13 cellular contexts compared by ENCODE assay signal in the genomic region with DNA sequence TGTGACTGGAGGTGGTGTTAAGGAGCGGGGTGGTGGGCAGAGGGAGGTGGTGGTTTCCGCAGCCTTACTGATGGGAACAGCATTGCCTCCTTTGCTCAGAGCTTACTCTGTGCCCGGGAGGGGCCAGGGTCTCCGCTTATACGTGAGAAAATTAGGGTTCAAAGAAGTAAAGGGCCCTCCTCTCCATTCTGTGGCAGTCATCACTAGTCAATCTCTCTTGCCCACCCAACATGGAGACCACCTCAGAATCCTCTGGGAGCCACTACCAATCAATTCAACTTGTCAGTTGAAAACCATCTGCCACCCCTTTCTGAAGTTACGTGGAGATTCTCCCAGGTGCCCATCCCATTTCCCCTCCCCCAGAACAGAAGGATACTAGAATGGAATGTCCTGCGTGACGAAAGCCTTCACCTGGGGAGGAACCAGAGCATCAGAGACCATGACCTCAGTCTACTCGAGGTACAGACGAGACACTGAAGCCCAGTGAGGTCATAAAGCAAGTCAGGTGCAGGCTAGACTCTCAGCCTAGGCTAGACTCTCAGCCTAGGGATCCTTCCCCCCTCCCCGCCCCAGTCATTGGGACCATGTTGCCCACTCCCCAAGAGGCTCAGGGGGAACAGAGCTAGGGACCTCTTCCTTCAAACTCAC. TPM values are rescaled to one million over a fixed set of nuclear protein-coding genes. Genes with fewer than 3 reads are reported as not detected.
A peak's percentile ranks its signal among the peaks of the same experiment; 100 is the strongest.
DNase-seq lines count a peak whose midpoint lies in the region; ATAC-seq and TF ChIP-seq lines count a peak whose summit lies in the region.
"Had no signal": no experiment of that assay in that cellular context is flagged by ENCODE, and none has a peak within 500 bp of the region (broad histone marks: within the 10 kb centered on the region; RNA-seq: fewer than 3 reads in every experiment).

No MANE protein-coding gene starts in this region.

- peaks cover 16% of the 10 kb centered on the region for H3K79me2 ChIP-seq in smooth muscle cell (ENCODE audit: low read depth)

- peaks cover 17% of the 10 kb centered on the region for H3K4me1 ChIP-seq in CD8-positive, alpha-beta T cell (ENCODE audit: insufficient read depth, low read length)
- H3K4me1 ChIP-seq in iPS-15b (ENCODE audit: control insufficient read depth, insufficient read depth, low read length) (peaks cover 7% of the 10 kb centered on the region), smooth muscle cell (ENCODE audit: low read depth) (peaks cover 4% of the 10 kb centered on the region)

- DNase-seq in CD8-positive, alpha-beta T cell: no peak
- no peak for DNase-seq in smooth muscle cell (lab: John Stamatoyannopoulos, UW; ENCODE audit: unreplicated experiment)
- no peak for DNase-seq in NCI-H1105 (lab: John Stamatoyannopoulos, UW)
- no peak for DNase-seq in activated CD4-positive, CD25-positive, alpha-beta regulatory T cell treated with anti-CD3 and anti-CD28 coated beads, Interleukin-2, amount 50 U/mL, for 72 hours
- DNase-seq: activated CD8-positive, alpha-beta memory T cell treated with anti-CD3 and anti-CD28 coated beads, Interleukin-2, amount 10 ng/mL, durations not matched to agents 7 days and 5 days; DMS79 treated with DMSO at 0.1 percent for 48 hours; stimulated activated naive CD8-positive, alpha-beta T cell treated with anti-CD3 and anti-CD28 coated beads, Interleukin-15, Interleukin-2, amounts not matched to agents 100 U/mL and 50 U/mL, for 24 hours had no signal

- CTCF ChIA-PET in CD8-positive, alpha-beta T cell (lab: Charles Lee): interaction anchor here (1.1 to 1.6 kb wide), 3 partner anchors 22 to 156 kb away, joined by 3 read pairs; no protein-coding TSS in a partner anchor

- H3K4me3 Mint-ChIP-seq in CD8-positive, alpha-beta T cell: peak overlapping the region; percentile 50
- H3K4me3 Mint-ChIP-seq: activated CD8-positive, alpha-beta memory T cell treated with anti-CD3 and anti-CD28 coated beads, Interleukin-2, amount 10 ng/mL, durations not matched to agents 7 days and 5 days had no signal

- no peaks in the 10 kb centered on the region for H3K27me3 Mint-ChIP-seq in CD8-positive, alpha-beta T cell (ENCODE audit: low read depth)
- H3K27me3 Mint-ChIP-seq: memory B cell had no signal

- no peak overlapping the region for H3K27ac ChIP-seq in CD8-positive, alpha-beta T cell (ENCODE audit: low read depth, low read length)
- H3K27ac ChIP-seq in smooth muscle cell (ENCODE audit: low read depth): peak overlapping the region; percentile 94

- H4K20me1 ChIP-seq in smooth muscle cell (ENCODE audit: low read depth): peaks cover 26% of the 10 kb centered on the region

- H3K9me3 Mint-ChIP-seq in CD8-positive, alpha-beta T cell: no peaks in the 10 kb centered on the region
- H3K9me3 Mint-ChIP-seq: memory B cell; T-helper 1 cell treated with Interleukin-12 subunit alpha and Interleukin-12 subunit beta and Interleukin-4 antibody, amounts not matched to agents 30 μg/mL and 1 μg/mL, for 36 hours had no signal

- H3K36me3 ChIP-seq in CD8-positive, alpha-beta T cell (ENCODE audit: insufficient read depth, low read length): no peaks in the 10 kb centered on the region
- H3K36me3 ChIP-seq in iPS-15b (ENCODE audit: control insufficient read depth, insufficient read depth, low read length) (no peaks in the 10 kb centered on the region), smooth muscle cell (ENCODE audit: low read depth) (no peaks in the 10 kb centered on the region)

- no peak for ATAC-seq in CD8-positive, alpha-beta T cell
- ATAC-seq in GM21717 (IDR thresholded peaks at IDR 0.05; ENCODE audit: unreplicated experiment) (no peak), GM18520 (IDR thresholded peaks at IDR 0.05; ENCODE audit: unreplicated experiment) (no peak)
- ATAC-seq: activated CD8-positive, alpha-beta memory T cell treated with anti-CD3 and anti-CD28 coated beads, Interleukin-2, amount 10 ng/mL, durations not matched to agents 7 days and 5 days; stimulated activated naive CD8-positive, alpha-beta T cell treated with anti-CD3 and anti-CD28 coated beads, Interleukin-15, Interleukin-2, amounts not matched to agents 100 U/mL and 50 U/mL, for 24 hours had no signal

- no peak overlapping the region for H3K9ac ChIP-seq in iPS-15b (ENCODE audit: low read depth, low read length)
- H3K9ac ChIP-seq in smooth muscle cell (ENCODE audit: low read depth): no peak overlapping the region

- H3K27me3 ChIP-seq in CD8-positive, alpha-beta T cell (ENCODE audit: insufficient read depth, low read length): no peaks in the 10 kb centered on the region
- H3K27me3 ChIP-seq in iPS-15b (ENCODE audit: control insufficient read depth, insufficient read depth, low read length): peaks cover 20% of the 10 kb centered on the region
- no peaks in the 10 kb centered on the region for H3K27me3 ChIP-seq in smooth muscle cell (ENCODE audit: low read depth)

- POLR2A ChIA-PET in CD8-positive, alpha-beta T cell (lab: Charles Lee): interaction anchor here (0.6 kb wide), 1 partner anchor 195 kb away, joined by 3 read pairs; no protein-coding TSS in a partner anchor

- H3K4me2 ChIP-seq in smooth muscle cell: peak overlapping the region; percentile 85

- H3F3A ChIP-seq in smooth muscle cell (ENCODE audit: low read depth): peaks cover 24% of the 10 kb centered on the region

- H3K36me3 Mint-ChIP-seq in CD8-positive, alpha-beta T cell: peaks cover 11% of the 10 kb centered on the region
- H3K36me3 Mint-ChIP-seq: activated CD8-positive, alpha-beta memory T cell treated with anti-CD3 and anti-CD28 coated beads, Interleukin-2, amount 10 ng/mL, durations not matched to agents 7 days and 5 days; memory B cell had no signal

- no peak for TF ChIP-seq CTCF in CD8-positive, alpha-beta T cell (IDR thresholded peaks at IDR 0.05)
- TF ChIP-seq CTCF in WI38 (IDR thresholded peaks at IDR 0.05; ENCODE audit: low read depth, low read length) (no peak), smooth muscle cell (IDR thresholded peaks at IDR 0.05; ENCODE audit: borderline replicate concordance, insufficient read depth, poor library complexity, severe bottlenecking) (no peak)

- intact Hi-C loops in CD8-positive, alpha-beta T cell (cut with DNase I, micrococcal nuclease): loop anchor here (5.0 to 10.0 kb wide), 7 partner anchors 107 to 1718 kb away; a partner anchor contains a TSS

- no peak overlapping the region for H3K4me3 ChIP-seq in CD8-positive, alpha-beta T cell (ENCODE audit: low read depth, low read length)
- H3K4me3 ChIP-seq in WI38 (ENCODE audit: low read depth, low read length): peak overlapping the region; percentile 89
- H3K4me3 ChIP-seq in iPS-15b (ENCODE audit: low read depth, low read length): peak overlapping the region; percentile 39
- no peak overlapping the region for H3K4me3 ChIP-seq in smooth muscle cell

- no peak overlapping the region for H2AFZ ChIP-seq in smooth muscle cell (ENCODE audit: low read depth)

- no peaks in the 10 kb centered on the region for H3K9me3 ChIP-seq in CD8-positive, alpha-beta T cell (ENCODE audit: low read length)
- H3K9me3 ChIP-seq in iPS-15b (ENCODE audit: control insufficient read depth, insufficient read depth, low read length) (no peaks in the 10 kb centered on the region), smooth muscle cell (replicated peaks; ENCODE audit: low read depth) (no peaks in the 10 kb centered on the region)

- peak overlapping the region; percentile 37 for H3K27ac Mint-ChIP-seq in CD8-positive, alpha-beta T cell
- H3K27ac Mint-ChIP-seq: activated CD8-positive, alpha-beta memory T cell treated with anti-CD3 and anti-CD28 coated beads, Interleukin-2, amount 10 ng/mL, durations not matched to agents 7 days and 5 days; T-helper 1 cell treated with Interleukin-12 subunit alpha and Interleukin-12 subunit beta and Interleukin-4 antibody, amounts not matched to agents 30 μg/mL and 1 μg/mL, for 36 hours had no signal

- WGBS in smooth muscle cell (ENCODE audit: low lambda C conversion rate): 84% methylated on average over 11 of the region's 11 CpGs

- H3K4me1 Mint-ChIP-seq in CD8-positive, alpha-beta T cell (ENCODE audit: low read depth): peaks cover 25% of the 10 kb centered on the region

RNA-seq across cellular contexts. Expression of a gene that starts 2.0 kb away (rescaled TPM):
- total RNA-seq in CD8-positive, alpha-beta T cell: 10 to 100 TPM; 55.6 to 62.2 TPM
- 450 and 487 TPM in 2 replicates for total RNA-seq in smooth muscle cell
- 547 and 600 TPM in 2 replicates for polyA plus RNA-seq in smooth muscle cell

RNA-seq across cellular contexts. Expression of a gene that starts 17.4 kb away (rescaled TPM):
- total RNA-seq in CD8-positive, alpha-beta T cell: under 1 TPM; 0.11 to 0.14 TPM
- 1.2 TPM in 2 replicates for total RNA-seq in smooth muscle cell
- polyA plus RNA-seq in smooth muscle cell: 0.66 and 2.1 TPM in 2 replicates

RNA-seq across cellular contexts. Expression of a gene that starts 24.3 kb away (rescaled TPM):
- total RNA-seq in CD8-positive, alpha-beta T cell: 1 to 10 TPM; 4.0 to 4.9 TPM
- 46.2 and 58.6 TPM in 2 replicates for total RNA-seq in smooth muscle cell
- polyA plus RNA-seq in smooth muscle cell: 108 and 122 TPM in 2 replicates

RNA-seq across cellular contexts. Expression of a gene that starts 34.9 kb away (rescaled TPM):
- not detected for total RNA-seq in CD8-positive, alpha-beta T cell
- 0.04 and 0.09 TPM in 2 replicates for total RNA-seq in smooth muscle cell
- 0.80 TPM in 1 of 2 replicates, not detected in the other for polyA plus RNA-seq in smooth muscle cell
- total RNA-seq: activated CD8-positive, alpha-beta memory T cell treated with anti-CD3 and anti-CD28 coated beads, Interleukin-2, amount 10 ng/mL, durations not matched to agents 7 days and 5 days had no signal

RNA-seq across cellular contexts. Expression of a gene that starts 54.6 kb away (rescaled TPM):
- 1 to 10 TPM; 6.1 to 8.1 TPM for total RNA-seq in CD8-positive, alpha-beta T cell
- 39.8 and 40.2 TPM in 2 replicates for total RNA-seq in smooth muscle cell
- polyA plus RNA-seq in smooth muscle cell: 41.8 and 45.0 TPM in 2 replicates

Comparison
In these comparisons a context has a peak if more than half of its experiments do, and no peak if none do; other contexts are left out.
1. H3K4me3 ChIP-seq: peak in WI38 (single experiment) and iPS-15b (single experiment); none in CD8-positive, alpha-beta T cell (single experiment) and smooth muscle cell (single experiment).